17 cellular contexts compared by ENCODE assay signal in genomic region chr12:54040148-54040494, GRCh38. TPM values are rescaled to one million over a fixed set of nuclear protein-coding genes. Genes with fewer than 3 reads are reported as not detected.
DNase-seq lines count a peak whose midpoint lies in the region; ATAC-seq, FAIRE-seq and TF ChIP-seq lines count a peak whose summit lies in the region.
"Had no signal": no experiment of that assay in that cellular context is flagged by ENCODE, and none has a peak within 500 bp of the region (broad histone marks: within the 10 kb centered on the region; RNA-seq: fewer than 3 reads in every experiment).

No MANE protein-coding gene starts in this region.

- H3K27ac Mint-ChIP-seq in glutamatergic neuron (ENCODE audit: unreplicated experiment): no peak overlapping the region
- H3K27ac Mint-ChIP-seq: stimulated activated naive CD8-positive, alpha-beta T cell treated with anti-CD3 and anti-CD28 coated beads, Interleukin-15, Interleukin-2, amounts not matched to agents 100 ng/mL and 50 ng/mL, for 24 hours had no signal

- no peak for TF ChIP-seq POLR2A in GM12878 (IDR thresholded peaks at IDR 0.05; ENCODE audit: low read depth, low read length)
- no peak for TF ChIP-seq POLR2A in ovary (IDR thresholded peaks at IDR 0.05)

- no peak overlapping the region for H3K4me3 Mint-ChIP-seq in glutamatergic neuron (ENCODE audit: unreplicated experiment)
- H3K4me3 Mint-ChIP-seq: stimulated activated naive CD8-positive, alpha-beta T cell treated with anti-CD3 and anti-CD28 coated beads, Interleukin-15, Interleukin-2, amounts not matched to agents 100 ng/mL and 50 ng/mL, for 24 hours had no signal

- H3K79me2 ChIP-seq in GM12878 (ENCODE audit: control insufficient read depth, insufficient read depth, low read length): no peaks in the 10 kb centered on the region

- peak overlapping the region; percentile 48 for H3K9ac ChIP-seq in HUES6 (ENCODE audit: low read length)
- H3K9ac ChIP-seq in GM12878 (ENCODE audit: control insufficient read depth, insufficient read depth, low read length): no peak overlapping the region

- H3K27ac ChIP-seq in HUES6 (ENCODE audit: low read depth, low read length) (no peak overlapping the region), GM12878 (ENCODE audit: control insufficient read depth, insufficient read depth) (no peak overlapping the region), ovary (peak overlapping the region in 1 of 2 donors; percentile 86)

- H3K9me3 ChIP-seq in HUES6 (ENCODE audit: control insufficient read depth, insufficient read depth, low read depth, low read length) (no peaks in the 10 kb centered on the region), GM12878 (replicated peaks; ENCODE audit: control insufficient read depth, insufficient read depth, low read length) (no peaks in the 10 kb centered on the region; the same call in 2 of the 3 replicates), ovary (no peaks in the 10 kb centered on the region)
- H3K9me3 ChIP-seq: Peyer's patch had no signal

- FAIRE-seq in GM12878 (lab: Jason Lieb, UNC): no peak

- POLR2A ChIA-PET in GM12878 (lab: Charles Lee): no interaction called here

- 24% methylated on average over 4 of the region's 4 CpGs for WGBS in GM12878 (ENCODE audit: insufficient coverage, insufficient replicate concordance, low lambda C conversion rate, missing lambda C conversion rate)
- 44 to 65% (median 46%) methylated on average over 4 of the region's 4 CpGs for WGBS in ovary, 3 donors

- DNase-seq in Caki2 (ENCODE audit: low read depth): peak; percentile 21
- no peak for DNase-seq in GM12878 (ENCODE audit: low read depth, low spot score)
- peak in 3 of 5 donors; percentile 9 to 37 (median 36) for DNase-seq in ovary
- no peak for DNase-seq in HK-2 (ENCODE audit: unreplicated experiment)
- no peak for DNase-seq in posterior cingulate gyrus
- DNase-seq in D341Med (ENCODE audit: low spot score): no peak
- DNase-seq in glutamatergic neuron: no peak
- DNase-seq: activated naive CD4-positive, alpha-beta T cell treated with Interleukin-2 at 50 U/mL for 16 hours; C1 segment of cervical spinal cord; central memory CD4-positive, alpha-beta T cell; NCI-H2171 treated with DMSO at 0.1 percent for 48 hours; retina; T1000 had no signal

- H3K4me3 ChIP-seq in HUES6 (ENCODE audit: low read depth, low read length) (no peak overlapping the region; the same call in 1 of the 2 replicates), GM12878 (no peak overlapping the region), ovary (no peak overlapping the region)
- H3K4me3 ChIP-seq: Peyer's patch had no signal

- SMC1A ChIA-PET in GM12878 (lab: Charles Lee; ENCODE audit: uncharacterized antibody, unreplicated experiment): interaction anchor here (1.0 to 2.7 kb wide), 4 partner anchors 10 to 150 kb away, joined by 3 to 9 read pairs (median 3); partner anchors contain the start of genes HOXC4 and HOXC6

- in situ Hi-C loops in Caki2 (cut with HindIII; ENCODE audit: low pct_unique_long_range_greater_than_20kb, low sequenced_read_pairs): no loop called here
- in situ Hi-C loops in GM12878 (cut with MboI): no loop called here

- H4K20me1 ChIP-seq in GM12878 (ENCODE audit: control insufficient read depth, insufficient read depth): no peaks in the 10 kb centered on the region

- intact Hi-C loops in GM12878 (cut with micrococcal nuclease; ENCODE audit: unreplicated experiment): no loop called here
- intact Hi-C loops in ovary (cut with DNase I): no loop called here
- intact Hi-C loops in posterior cingulate gyrus (cut with DNase I): no loop called here

- no peak for TF ChIP-seq RAD21 in GM12878 (IDR thresholded peaks at IDR 0.05; ENCODE audit: insufficient read depth, low read depth, low read length)

- no TSS peak for BruUV-seq in GM12878 (replicated peaks; lab: Mats Ljungman, UMichigan)

- no peaks in the 10 kb centered on the region for H3K36me3 ChIP-seq in HUES6 (ENCODE audit: control insufficient read depth, insufficient read depth, low read length)
- H3K36me3 ChIP-seq in GM12878 (ENCODE audit: control insufficient read depth in 2 of 2, insufficient read depth in 2 of 2, low read length in 1 of 2): no peaks in the 10 kb centered on the region
- H3K36me3 ChIP-seq in ovary: no peaks in the 10 kb centered on the region
- H3K36me3 ChIP-seq: Peyer's patch had no signal

- H2AFZ ChIP-seq in GM12878 (ENCODE audit: control insufficient read depth, low read depth, low read length): no peak overlapping the region

- RAD21 ChIA-PET in GM12878 (lab: Charles Lee; ENCODE audit: unreplicated experiment): interaction anchor here (1.0 to 4.2 kb wide), 4 partner anchors 8 to 151 kb away, joined by 3 to 18 read pairs (median 4); partner anchors contain the start of genes HOXC4 and HOXC5

- no peak for TF ChIP-seq CTCF in GM12878 (IDR thresholded peaks at IDR 0.05 in 2 of 3, conservative IDR thresholded peaks at IDR 0.05 in 1 of 3; ENCODE audit: control insufficient read depth in 2 of 3, extremely low read depth in 1 of 3, insufficient read depth in 1 of 3, low read depth in 3 of 3, low read length in 3 of 3)
- no peak for TF ChIP-seq CTCF in ovary (IDR thresholded peaks at IDR 0.05)
- TF ChIP-seq CTCF in glutamatergic neuron (IDR thresholded peaks at IDR 0.05; ENCODE audit: partially characterized antibody, unreplicated experiment): no peak

- H3K4me2 ChIP-seq in GM12878 (ENCODE audit: control insufficient read depth, insufficient read depth): no peak overlapping the region

- H3K27me3 ChIP-seq in HUES6 (ENCODE audit: control insufficient read depth, insufficient read depth, low read length) (peaks cover 100% of the 10 kb centered on the region), GM12878 (replicated peaks in 1 of 2; ENCODE audit: control insufficient read depth in 2 of 2, insufficient read depth in 2 of 2, low read length in 1 of 2) (peaks cover 1 to 7% of the 10 kb centered on the region in 2 experiments; a peak in 2 of 4 replicates), ovary (no peaks in the 10 kb centered on the region)
- H3K27me3 ChIP-seq: Peyer's patch had no signal

- peaks cover 5% of the 10 kb centered on the region for H3K9me3 Mint-ChIP-seq in glutamatergic neuron (ENCODE audit: unreplicated experiment)
- H3K9me3 Mint-ChIP-seq: stimulated activated naive CD8-positive, alpha-beta T cell treated with anti-CD3 and anti-CD28 coated beads, Interleukin-15, Interleukin-2, amounts not matched to agents 100 ng/mL and 50 ng/mL, for 24 hours had no signal

- peaks cover 34% of the 10 kb centered on the region for H3K27me3 Mint-ChIP-seq in glutamatergic neuron (ENCODE audit: unreplicated experiment)

- peaks cover 9% of the 10 kb centered on the region for H3K4me1 Mint-ChIP-seq in glutamatergic neuron (ENCODE audit: low read depth, unreplicated experiment)

- TF ChIP-seq EP300 in GM12878 (IDR thresholded peaks at IDR 0.05; ENCODE audit: borderline replicate concordance in 1 of 2, control insufficient read depth in 1 of 2, low read depth in 2 of 2, low read length in 2 of 2): no peak
- no peak for TF ChIP-seq EP300 in ovary (IDR thresholded peaks at IDR 0.05)

- peak; percentile 41; the same call in 2 of the 3 replicates for ATAC-seq in GM12878

- H3K36me3 Mint-ChIP-seq in glutamatergic neuron (ENCODE audit: unreplicated experiment): no peaks in the 10 kb centered on the region

- H3K4me1 ChIP-seq in HUES6 (ENCODE audit: control insufficient read depth, insufficient read depth, low read length): no peaks in the 10 kb centered on the region; the same call in 1 of the 2 replicates
- H3K4me1 ChIP-seq in GM12878 (ENCODE audit: control insufficient read depth, insufficient read depth, low read length): no peaks in the 10 kb centered on the region
- peaks cover 26% of the 10 kb centered on the region for H3K4me1 ChIP-seq in ovary (ENCODE audit: insufficient read depth)

- CTCF ChIA-PET in GM12878 (lab: Yijun Ruan, JAX): interaction anchor here (1.3 to 1.7 kb wide), 4 partner anchors 8 to 175 kb away, joined by 4 to 6 read pairs (median 4); partner anchors contain the start of gene HOXC5

RNA-seq across cellular contexts. Expression of gene HOXC5, which starts 7.3 kb away (rescaled TPM):
- not detected in 2 replicates for total RNA-seq in Caki2 (2014; rRNA removed; shearing (Covaris generic); ENCODE audit: low replicate concordance)
- not detected in 2 replicates for total RNA-seq in GM12878 (2013; cell fraction: nucleolus; rRNA removed)
- total RNA-seq in GM12878 (2014; rRNA removed) (not detected in 2 replicates), GM12878 (2014; rRNA removed; fragmentation: Illumina TruSeq; extraction: Trizol) (not detected in 2 replicates), GM12878 (2021) (not detected in 2 replicates), ovary (10 to 100 TPM in 1 of 7 donors, 1 to 10 TPM in 6; 1.8 to 11.0 (median 3.6) TPM), glutamatergic neuron (ENCODE audit: unreplicated experiment) (not detected)
- not detected for polyA plus RNA-seq in GM12878 (2011; ENCODE audit: low read depth)
- polyA plus RNA-seq in GM12878 (2011; rRNA removed) (0.11 TPM in 1 of 2 replicates, not detected in the other), GM12878 (2014; fragmentation: Illumina TruSeq; extraction: Trizol) (not detected in 2 replicates), GM12878 (2014; fragmentation: Nextera tagmentation; extraction: Ambion mirVana) (not detected), GM12878 (2014; rRNA removed) (not detected in 2 replicates), GM12878 (2016; fragmentation: Nextera tagmentation; extraction: Ambion mirVana) (not detected), ovary (1 to 10 TPM; 2.1 to 2.2 TPM)
- 0.25 and 0.28 TPM in 2 replicates for polyA plus RNA-seq in GM12878 (2011; cell fraction: cytosol; rRNA removed)
- polyA plus RNA-seq in GM12878 (2011; cell fraction: nucleus; rRNA removed): 0.09 and 0.12 TPM in 2 replicates
- polyA plus RNA-seq in GM12878 (2012): not detected in 2 replicates
- not detected in 2 replicates for polyA minus RNA-seq in GM12878 (2011; rRNA and poly(A)+ RNA removed)
- polyA minus RNA-seq in GM12878 (2011; cell fraction: cytosol; rRNA and poly(A)+ RNA removed): not detected in 2 replicates
- polyA minus RNA-seq in GM12878 (2011; cell fraction: nucleus; rRNA and poly(A)+ RNA removed): not detected in 2 replicates
- total RNA-seq: activated CD8-positive, alpha-beta memory T cell treated with anti-CD3 and anti-CD28 coated beads for 36 hours; Peyer's patch had no signal

RNA-seq across cellular contexts. Expression of gene HOXC6, which starts 11.9 kb away (rescaled TPM):
- 0.68 TPM in 1 of 2 replicates, not detected in the other for total RNA-seq in Caki2 (2014; rRNA removed; shearing (Covaris generic); ENCODE audit: low replicate concordance)
- total RNA-seq in GM12878 (2013; cell fraction: nucleolus; rRNA removed): 0.35 TPM in 1 of 2 replicates, not detected in the other
- total RNA-seq in GM12878 (2014; rRNA removed) (not detected in 2 replicates), GM12878 (2014; rRNA removed; fragmentation: Illumina TruSeq; extraction: Trizol) (0.09 TPM in 1 of 2 replicates, not detected in the other), GM12878 (2021) (0.27 and 0.38 TPM in 2 replicates), ovary (10 to 100 TPM in 5 of 7 donors, 1 to 10 TPM in 2; 3.9 to 56.1 (median 21.4) TPM), glutamatergic neuron (ENCODE audit: unreplicated experiment) (0.32 TPM)
- polyA plus RNA-seq in GM12878 (2011; ENCODE audit: low read depth): not detected
- polyA plus RNA-seq in GM12878 (2011; rRNA removed) (0.42 and 0.52 TPM in 2 replicates), GM12878 (2014; fragmentation: Illumina TruSeq; extraction: Trizol) (0.06 TPM in 1 of 2 replicates, not detected in the other), GM12878 (2014; fragmentation: Nextera tagmentation; extraction: Ambion mirVana) (under 1 TPM in 1 of 2 experiments, not detected in 1; 0.02 TPM), GM12878 (2014; rRNA removed) (0.55 TPM in 1 of 2 replicates, not detected in the other), GM12878 (2016; fragmentation: Nextera tagmentation; extraction: Ambion mirVana) (under 1 TPM in 1 of 2 experiments, not detected in 1; 0.54 TPM), ovary (10 to 100 TPM; 23.3 to 37.8 TPM)
- 0.60 and 0.65 TPM in 2 replicates for polyA plus RNA-seq in GM12878 (2011; cell fraction: cytosol; rRNA removed)
- 0.57 and 0.76 TPM in 2 replicates for polyA plus RNA-seq in GM12878 (2011; cell fraction: nucleus; rRNA removed)
- polyA plus RNA-seq in GM12878 (2012): 0.34 and 0.39 TPM in 2 replicates
- polyA minus RNA-seq in GM12878 (2011; rRNA and poly(A)+ RNA removed): 0.31 and 0.73 TPM in 2 replicates
- 0.52 TPM in 1 of 2 replicates, not detected in the other for polyA minus RNA-seq in GM12878 (2011; cell fraction: cytosol; rRNA and poly(A)+ RNA removed)
- polyA minus RNA-seq in GM12878 (2011; cell fraction: nucleus; rRNA and poly(A)+ RNA removed): 0.36 and 0.48 TPM in 2 replicates
- total RNA-seq: activated CD8-positive, alpha-beta memory T cell treated with anti-CD3 and anti-CD28 coated beads for 36 hours had no signal

RNA-seq across cellular contexts. Expression of gene HOXC4, which starts 13.5 kb away (rescaled TPM):
- total RNA-seq in Caki2 (2014; rRNA removed; shearing (Covaris generic); ENCODE audit: low replicate concordance): 0.61 and 1.0 TPM in 2 replicates
- 1.8 and 3.0 TPM in 2 replicates for total RNA-seq in GM12878 (2013; cell fraction: nucleolus; rRNA removed)
- total RNA-seq in GM12878 (2014; rRNA removed) (4.7 and 5.1 TPM in 2 replicates), GM12878 (2014; rRNA removed; fragmentation: Illumina TruSeq; extraction: Trizol) (3.6 and 3.8 TPM in 2 replicates), GM12878 (2021) (11.1 and 11.4 TPM in 2 replicates), ovary (10 to 100 TPM in 5 of 7 donors, 1 to 10 TPM in 2; 3.3 to 21.8 (median 13.1) TPM), glutamatergic neuron (ENCODE audit: unreplicated experiment) (not detected)
- polyA plus RNA-seq in GM12878 (2011; ENCODE audit: low read depth): 2.1 TPM
- polyA plus RNA-seq in GM12878 (2011; rRNA removed) (4.9 and 5.2 TPM in 2 replicates), GM12878 (2014; fragmentation: Illumina TruSeq; extraction: Trizol) (5.8 and 6.3 TPM in 2 replicates), GM12878 (2014; fragmentation: Nextera tagmentation; extraction: Ambion mirVana) (1 to 10 TPM; 1.0 to 1.8 TPM), GM12878 (2014; rRNA removed) (7.7 and 10.3 TPM in 2 replicates), GM12878 (2016; fragmentation: Nextera tagmentation; extraction: Ambion mirVana) (1 to 10 TPM; 1.1 to 1.5 TPM), ovary (10 to 100 TPM in 1 of 2 donors, 1 to 10 TPM in 1; 7.9 to 10.9 TPM)
- polyA plus RNA-seq in GM12878 (2011; cell fraction: cytosol; rRNA removed): 4.6 and 4.7 TPM in 2 replicates
- 10.1 and 15.5 TPM in 2 replicates for polyA plus RNA-seq in GM12878 (2011; cell fraction: nucleus; rRNA removed)
- 7.9 and 11.9 TPM in 2 replicates for polyA plus RNA-seq in GM12878 (2012)
- polyA minus RNA-seq in GM12878 (2011; rRNA and poly(A)+ RNA removed): 0.37 and 1.8 TPM in 2 replicates
- 0.94 and 1.0 TPM in 2 replicates for polyA minus RNA-seq in GM12878 (2011; cell fraction: cytosol; rRNA and poly(A)+ RNA removed)
- polyA minus RNA-seq in GM12878 (2011; cell fraction: nucleus; rRNA and poly(A)+ RNA removed): 1.6 and 2.5 TPM in 2 replicates

RNA-seq across cellular contexts. Expression of gene HOXC8, which starts 31.3 kb away (rescaled TPM):
- total RNA-seq in Caki2 (2014; rRNA removed; shearing (Covaris generic); ENCODE audit: low replicate concordance): not detected in 2 replicates
- total RNA-seq in GM12878 (2013; cell fraction: nucleolus; rRNA removed): not detected in 2 replicates
- total RNA-seq in GM12878 (2014; rRNA removed) (not detected in 2 replicates), GM12878 (2014; rRNA removed; fragmentation: Illumina TruSeq; extraction: Trizol) (not detected in 2 replicates), GM12878 (2021) (not detected in 2 replicates), ovary (10 to 100 TPM in 1 of 7 donors, 1 to 10 TPM in 5, under 1 TPM in 1; 0.34 to 13.9 (median 7.7) TPM), glutamatergic neuron (ENCODE audit: unreplicated experiment) (not detected)
- polyA plus RNA-seq in GM12878 (2011; ENCODE audit: low read depth): not detected
- polyA plus RNA-seq in GM12878 (2011; rRNA removed) (not detected in 2 replicates), GM12878 (2014; fragmentation: Illumina TruSeq; extraction: Trizol) (not detected in 2 replicates), GM12878 (2014; fragmentation: Nextera tagmentation; extraction: Ambion mirVana) (not detected), GM12878 (2014; rRNA removed) (not detected in 2 replicates), GM12878 (2016; fragmentation: Nextera tagmentation; extraction: Ambion mirVana) (not detected), ovary (10 to 100 TPM in 1 of 2 donors, 1 to 10 TPM in 1; 3.2 to 19.4 TPM)
- not detected in 2 replicates for polyA plus RNA-seq in GM12878 (2011; cell fraction: cytosol; rRNA removed)
- polyA plus RNA-seq in GM12878 (2011; cell fraction: nucleus; rRNA removed): not detected in 2 replicates
- polyA plus RNA-seq in GM12878 (2012): not detected in 2 replicates
- 0.10 TPM in 1 of 2 replicates, not detected in the other for polyA minus RNA-seq in GM12878 (2011; rRNA and poly(A)+ RNA removed)
- polyA minus RNA-seq in GM12878 (2011; cell fraction: cytosol; rRNA and poly(A)+ RNA removed): not detected in 2 replicates
- not detected in 2 replicates for polyA minus RNA-seq in GM12878 (2011; cell fraction: nucleus; rRNA and poly(A)+ RNA removed)
- total RNA-seq: activated CD8-positive, alpha-beta memory T cell treated with anti-CD3 and anti-CD28 coated beads for 36 hours had no signal

RNA-seq across cellular contexts. Expression of gene HOXC9, which starts 40.2 kb away (rescaled TPM):
- 1.4 and 2.4 TPM in 2 replicates for total RNA-seq in Caki2 (2014; rRNA removed; shearing (Covaris generic); ENCODE audit: low replicate concordance)
- 0.69 TPM in 1 of 2 replicates, not detected in the other for total RNA-seq in GM12878 (2013; cell fraction: nucleolus; rRNA removed)
- total RNA-seq in GM12878 (2014; rRNA removed) (not detected in 2 replicates), GM12878 (2014; rRNA removed; fragmentation: Illumina TruSeq; extraction: Trizol) (not detected in 2 replicates), GM12878 (2021) (not detected in 2 replicates), ovary (1 to 10 TPM in 2 of 7 donors, under 1 TPM in 4, not detected in 1; 0.26 to 3.9 (median 0.51) TPM), glutamatergic neuron (ENCODE audit: unreplicated experiment) (not detected)
- polyA plus RNA-seq in GM12878 (2011; ENCODE audit: low read depth): not detected
- polyA plus RNA-seq in GM12878 (2011; rRNA removed) (not detected in 2 replicates), GM12878 (2014; fragmentation: Illumina TruSeq; extraction: Trizol) (not detected in 2 replicates), GM12878 (2014; fragmentation: Nextera tagmentation; extraction: Ambion mirVana) (not detected), GM12878 (2014; rRNA removed) (not detected in 2 replicates), GM12878 (2016; fragmentation: Nextera tagmentation; extraction: Ambion mirVana) (not detected), ovary (10 to 100 TPM in 1 of 2 donors, 1 to 10 TPM in 1; 3.4 to 15.0 TPM)
- not detected in 2 replicates for polyA plus RNA-seq in GM12878 (2011; cell fraction: cytosol; rRNA removed)
- polyA plus RNA-seq in GM12878 (2011; cell fraction: nucleus; rRNA removed): 0.09 TPM in 1 of 2 replicates, not detected in the other
- polyA plus RNA-seq in GM12878 (2012): 0.07 TPM in 1 of 2 replicates, not detected in the other
- polyA minus RNA-seq in GM12878 (2011; rRNA and poly(A)+ RNA removed): not detected in 2 replicates
- not detected in 2 replicates for polyA minus RNA-seq in GM12878 (2011; cell fraction: cytosol; rRNA and poly(A)+ RNA removed)
- polyA minus RNA-seq in GM12878 (2011; cell fraction: nucleus; rRNA and poly(A)+ RNA removed): not detected in 2 replicates
- total RNA-seq: activated CD8-positive, alpha-beta memory T cell treated with anti-CD3 and anti-CD28 coated beads for 36 hours had no signal

Comparison
In these comparisons a context has a peak if more than half of its experiments do, and no peak if none do; other contexts are left out.
1. DNase-seq: peak in Caki2 (single experiment) and ovary (3 of 5); none in GM12878 (single experiment), HK-2 (single experiment), posterior cingulate gyrus (0 of 10), D341Med (single experiment) and glutamatergic neuron (single experiment).